Comparison of ENCODE assay signal across 13 cellular contexts in genomic region chr6:150229775-150230561, GRCh38.
DNase-seq lines count a peak whose midpoint lies in the region; ATAC-seq, FAIRE-seq and TF ChIP-seq lines count a peak whose summit lies in the region.
"Had no signal": no experiment of that assay in that cellular context is flagged by ENCODE, and none has a peak within 500 bp of the region (broad histone marks: within the 10 kb centered on the region; RNA-seq: fewer than 3 reads in every experiment).

No MANE protein-coding gene starts in this region.

- no peak for FAIRE-seq in HTR-8/SVneo (lab: Jason Lieb, UNC)
- FAIRE-seq in bronchial epithelial cell (lab: Jason Lieb, UNC), result no peak

- TF ChIP-seq CTCF in bronchial epithelial cell (IDR thresholded peaks at IDR 0.05; ENCODE audit: insufficient read depth, low read length, severe bottlenecking) (no peak), mucosa of descending colon (IDR thresholded peaks at IDR 0.05) (no peak)

- ATAC-seq in HG03175 (IDR thresholded peaks at IDR 0.05; ENCODE audit: unreplicated experiment) (no peak), mucosa of descending colon (no peak)
- ATAC-seq: HCT116, Panc1 had no signal

- no peaks in the 10 kb centered on the region for H3K27me3 ChIP-seq in bronchial epithelial cell (ENCODE audit: control insufficient read depth, insufficient read depth, low read length)

- H3K4me3 ChIP-seq in bronchial epithelial cell (ENCODE audit: low read depth, low read length), result no peak overlapping the region
- H3K4me3 ChIP-seq in mucosa of descending colon, result no peak overlapping the region

- H3K4me1 ChIP-seq in mucosa of descending colon (ENCODE audit: low read depth), result no peaks in the 10 kb centered on the region

- DNase-seq in EH (ENCODE audit: low read depth), result peak; percentile 43
- peak; percentile 12 for DNase-seq in HTR-8/SVneo (ENCODE audit: insufficient read length, low spot score)
- peak; percentile 93 for DNase-seq in bronchial epithelial cell (ENCODE audit: low read depth)
- peak; percentile 17 for DNase-seq in middle frontal gyrus (ENCODE audit: extremely low spot score, low spot score)
- no peak for DNase-seq in stimulated activated CD8-positive, alpha-beta memory T cell treated with anti-CD3 and anti-CD28 coated beads, Interleukin-4, amount 100 ng/mL, for 48 hours
- DNase-seq in mucosa of descending colon, result no peak
- DNase-seq: activated gamma-delta T cell, hippocampal formation, NCI-H1436 treated with DMSO at 0.1 percent for 48 hours, NCI-H524 treated with DMSO at 0.1 percent for 48 hours had no signal

- no peaks in the 10 kb centered on the region for H3K9me3 ChIP-seq in mucosa of descending colon

- H3K36me3 ChIP-seq in bronchial epithelial cell (ENCODE audit: control insufficient read depth, insufficient read depth, low read length) (peaks cover 3% of the 10 kb centered on the region), mucosa of descending colon (ENCODE audit: low read depth) (no peaks in the 10 kb centered on the region)

- intact Hi-C loops in mucosa of descending colon (cut with DNase I, micrococcal nuclease), result no loop called here

Comparison
In these comparisons a context has a peak if more than half of its experiments do, and no peak if none do; other contexts are left out.
1. DNase-seq: peak in EH (single experiment), HTR-8/SVneo (single experiment), bronchial epithelial cell (single experiment) and middle frontal gyrus (single experiment); none in stimulated activated CD8-positive, alpha-beta memory T cell treated with anti-CD3 and anti-CD28 coated beads, Interleukin-4, amount 100 ng/mL, for 48 hours (single experiment) and mucosa of descending colon (0 of 3).